Comparison of ENCODE assay signal across 8 cellular contexts in genomic region chr5:112957970-112958773, GRCh38. TPM values are rescaled to one million over a fixed set of nuclear protein-coding genes. Genes with fewer than 3 reads are reported as not detected.
DNase-seq lines count a peak whose midpoint lies in the region; ATAC-seq and TF ChIP-seq lines count a peak whose summit lies in the region.

No MANE protein-coding gene starts in this region.

- H3K9me3 Mint-ChIP-seq in activated naive CD4-positive, alpha-beta T cell treated with anti-CD3 and anti-CD28 coated beads, Interleukin-2, amount 10 ng/mL, durations not matched to agents 7 days and 5 days = peaks cover 2% of the 10 kb centered on the region
- H3K9me3 Mint-ChIP-seq in CD8-positive, alpha-beta T cell = no peaks in the 10 kb centered on the region

- DNase-seq in activated naive CD4-positive, alpha-beta T cell treated with Interleukin-2 at 50 U/mL for 16 hours = peak; percentile 32
- no peak for DNase-seq in activated naive CD4-positive, alpha-beta T cell treated with anti-CD3 and anti-CD28 coated beads, Interleukin-2, amount 10 ng/mL, durations not matched to agents 7 days and 5 days
- DNase-seq in HFF-Myc (ENCODE audit: extremely low read depth, low read depth) (peak; percentile 95), NB4 (ENCODE audit: low read depth) (peak; percentile 25), body of pancreas (peak; percentile 73 to 89 (median 86)), lung (ENCODE audit: low spot score) (peak; percentile 67), NOMO-1 treated with dmso at 0.1 percent for 144 hours (lab: John Stamatoyannopoulos, UW; ENCODE audit: unreplicated experiment) (no peak)
- DNase-seq in CD8-positive, alpha-beta T cell = no peak

- POLR2A ChIA-PET in CD8-positive, alpha-beta T cell (lab: Charles Lee) = no interaction called here

- H3K27ac ChIP-seq in body of pancreas = peak overlapping the region in 1 of 4 donors; percentile 23
- peak overlapping the region in 1 of 2 donors; percentile 60 for H3K27ac ChIP-seq in lung (ENCODE audit: low read depth in 1 of 2, low read length in 1 of 2)
- H3K27ac ChIP-seq in CD8-positive, alpha-beta T cell (ENCODE audit: low read depth, low read length) = no peak overlapping the region

- peaks cover 5% of the 10 kb centered on the region for H3K27me3 Mint-ChIP-seq in activated naive CD4-positive, alpha-beta T cell treated with anti-CD3 and anti-CD28 coated beads, Interleukin-2, amount 10 ng/mL, durations not matched to agents 7 days and 5 days
- peaks cover 2% of the 10 kb centered on the region for H3K27me3 Mint-ChIP-seq in CD8-positive, alpha-beta T cell (ENCODE audit: low read depth)

- ATAC-seq in body of pancreas (peak; percentile 86), lung (ENCODE audit: insufficient read depth, low FRiP score) (peak; percentile 83)
- ATAC-seq in CD8-positive, alpha-beta T cell = no peak

- H3K4me1 ChIP-seq in body of pancreas (peaks cover 18% of the 10 kb centered on the region), lung (ENCODE audit: control insufficient read depth in 2 of 2, insufficient read depth in 2 of 2, low read length in 2 of 2) (peaks cover 0 to 10% of the 10 kb centered on the region in 2 donors)
- H3K4me1 ChIP-seq in CD8-positive, alpha-beta T cell (ENCODE audit: insufficient read depth, low read length) = no peaks in the 10 kb centered on the region

- TF ChIP-seq CTCF in HFF-Myc (IDR thresholded peaks at IDR 0.05; ENCODE audit: low read depth, low read length, missing control alignments) = no peak
- no peak for TF ChIP-seq CTCF in NB4 (IDR thresholded peaks at IDR 0.05; ENCODE audit: low read depth, low read length)
- TF ChIP-seq CTCF in body of pancreas (IDR thresholded peaks at IDR 0.05) = no peak
- TF ChIP-seq CTCF in lung (IDR thresholded peaks at IDR 0.05; ENCODE audit: control extremely low read depth, extremely low read depth) = no peak
- TF ChIP-seq CTCF in CD8-positive, alpha-beta T cell (IDR thresholded peaks at IDR 0.05) = no peak

- CTCF ChIA-PET in activated naive CD4-positive, alpha-beta T cell treated with anti-CD3 and anti-CD28 coated beads, Interleukin-2, amount 10 ng/mL, durations not matched to agents 7 days and 5 days (lab: Charles Lee) = no interaction called here
- CTCF ChIA-PET in CD8-positive, alpha-beta T cell (lab: Charles Lee) = no interaction called here

- H3K4me1 Mint-ChIP-seq in activated naive CD4-positive, alpha-beta T cell treated with anti-CD3 and anti-CD28 coated beads, Interleukin-2, amount 10 ng/mL, durations not matched to agents 7 days and 5 days = peaks cover 26% of the 10 kb centered on the region
- H3K4me1 Mint-ChIP-seq in CD8-positive, alpha-beta T cell (ENCODE audit: low read depth) = peaks cover 2% of the 10 kb centered on the region

- intact Hi-C loops in body of pancreas (cut with DNase I) = no loop called here
- intact Hi-C loops in CD8-positive, alpha-beta T cell (cut with DNase I, micrococcal nuclease) = no loop called here

- no peak for TF ChIP-seq POLR2A in NB4 (IDR thresholded peaks at IDR 0.05; ENCODE audit: extremely low read depth, insufficient read length)
- TF ChIP-seq POLR2A in body of pancreas (IDR thresholded peaks at IDR 0.05) = no peak

- H3K4me3 ChIP-seq in HFF-Myc (replicated peaks; ENCODE audit: low read depth, low read length) (no peak overlapping the region), NB4 (ENCODE audit: low read depth, low read length) (no peak overlapping the region), body of pancreas (no peak overlapping the region), lung (no peak overlapping the region)
- no peak overlapping the region for H3K4me3 ChIP-seq in CD8-positive, alpha-beta T cell (ENCODE audit: low read depth, low read length)

- WGBS in body of pancreas, 2 donors = 25 to 29% methylated on average over 4 of the region's 4 CpGs
- 42 to 67% methylated on average over 4 of the region's 4 CpGs for WGBS in lung, 2 donors

- H3K27me3 ChIP-seq in body of pancreas (no peaks in the 10 kb centered on the region), lung (ENCODE audit: control insufficient read depth, insufficient read depth) (no peaks in the 10 kb centered on the region)
- H3K27me3 ChIP-seq in CD8-positive, alpha-beta T cell (ENCODE audit: insufficient read depth, low read length) = no peaks in the 10 kb centered on the region

- H3K27ac Mint-ChIP-seq in activated naive CD4-positive, alpha-beta T cell treated with anti-CD3 and anti-CD28 coated beads, Interleukin-2, amount 10 ng/mL, durations not matched to agents 7 days and 5 days = no peak overlapping the region
- H3K27ac Mint-ChIP-seq in CD8-positive, alpha-beta T cell = no peak overlapping the region

- no peaks in the 10 kb centered on the region for H3K36me3 ChIP-seq in body of pancreas (replicated peaks in 1 of 2; ENCODE audit: insufficient read depth in 1 of 2, low read depth in 2 of 2)
- no peaks in the 10 kb centered on the region for H3K36me3 ChIP-seq in lung (ENCODE audit: control insufficient read depth in 2 of 2, insufficient read depth in 2 of 2, low read length in 2 of 2)
- no peaks in the 10 kb centered on the region for H3K36me3 ChIP-seq in CD8-positive, alpha-beta T cell (ENCODE audit: insufficient read depth, low read length)

- H3K9me3 ChIP-seq in body of pancreas = no peaks in the 10 kb centered on the region
- H3K9me3 ChIP-seq in lung (ENCODE audit: control insufficient read depth in 2 of 2, insufficient read depth in 1 of 2, low read length in 1 of 2) = no peaks in the 10 kb centered on the region
- no peaks in the 10 kb centered on the region for H3K9me3 ChIP-seq in CD8-positive, alpha-beta T cell (ENCODE audit: low read length)

- H3K36me3 Mint-ChIP-seq in activated naive CD4-positive, alpha-beta T cell treated with anti-CD3 and anti-CD28 coated beads, Interleukin-2, amount 10 ng/mL, durations not matched to agents 7 days and 5 days = no peaks in the 10 kb centered on the region
- no peaks in the 10 kb centered on the region for H3K36me3 Mint-ChIP-seq in CD8-positive, alpha-beta T cell

- H3K4me3 Mint-ChIP-seq in activated naive CD4-positive, alpha-beta T cell treated with anti-CD3 and anti-CD28 coated beads, Interleukin-2, amount 10 ng/mL, durations not matched to agents 7 days and 5 days = no peak overlapping the region
- no peak overlapping the region for H3K4me3 Mint-ChIP-seq in CD8-positive, alpha-beta T cell

RNA-seq across cellular contexts. Expression of gene DCP2, which starts 18.4 kb away (rescaled TPM):
- total RNA-seq in body of pancreas (10 to 100 TPM; 11.2 to 12.5 TPM), lung (10 to 100 TPM; 46.2 to 91.5 TPM)
- 10 to 100 TPM in 1 of 2 donors, 1 to 10 TPM in 1; 9.5 to 12.9 TPM for polyA plus RNA-seq in lung
- 10 to 100 TPM; 65.4 to 69.8 TPM for total RNA-seq in CD8-positive, alpha-beta T cell

RNA-seq across cellular contexts. Expression of gene REEP5, which starts 36.1 kb away (rescaled TPM):
- 10 to 100 TPM; 52.1 to 53.4 TPM for total RNA-seq in body of pancreas
- total RNA-seq in lung = 100 to 1,000 TPM in 1 of 2 donors, 10 to 100 TPM in 1; 63.4 to 112 TPM
- 10 to 100 TPM; 58.9 to 74.7 TPM for polyA plus RNA-seq in lung
- total RNA-seq in CD8-positive, alpha-beta T cell = 10 to 100 TPM; 20.0 to 24.7 TPM

Comparison
In these comparisons a context has a peak if more than half of its experiments do, and no peak if none do; other contexts are left out.
1. DNase-seq: peak in activated naive CD4-positive, alpha-beta T cell treated with Interleukin-2 at 50 U/mL for 16 hours (single experiment), HFF-Myc (single experiment), NB4 (single experiment), body of pancreas (4 of 4) and lung (single experiment); none in activated naive CD4-positive, alpha-beta T cell treated with anti-CD3 and anti-CD28 coated beads, Interleukin-2, amount 10 ng/mL, durations not matched to agents 7 days and 5 days (single experiment), NOMO-1 treated with dmso at 0.1 percent for 144 hours (single experiment) and CD8-positive, alpha-beta T cell (0 of 7).